1 cellular context compared by ENCODE assay signal in the genomic region with DNA sequence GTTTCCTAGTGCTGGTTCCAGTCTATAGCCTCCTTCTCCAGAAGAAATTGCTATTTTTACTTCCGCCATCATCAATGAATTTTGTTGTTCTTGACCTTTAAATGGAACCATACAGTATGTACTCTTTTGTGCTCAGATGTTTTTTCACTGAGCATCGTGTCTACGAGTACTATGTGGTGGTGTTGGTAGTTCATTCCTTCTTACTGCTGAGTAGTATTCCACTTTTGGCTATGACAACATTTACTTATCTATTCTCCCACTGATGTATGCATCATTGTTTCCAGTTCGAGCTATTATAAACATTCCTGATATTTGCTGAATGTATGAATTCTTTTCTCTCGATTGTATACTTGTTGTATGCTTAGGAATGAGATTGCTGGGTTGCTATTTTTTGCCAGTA.
TF ChIP-seq lines count a peak whose summit lies in the region.

No MANE protein-coding gene starts in this region.

TF ChIP-seq in HepG2, 621 proteins besides CTCF, POLR2A, EP300 and RAD21:
- no peak for TF ChIP-seq RFX3 (CRISPR knock-in tag; IDR thresholded peaks at IDR 0.05)
- TF ChIP-seq BORCS8-MEF2B (CRISPR knock-in tag; IDR thresholded peaks at IDR 0.05) = no peak
- TF ChIP-seq GATA4 (IDR thresholded peaks at IDR 0.05; ENCODE audit: borderline replicate concordance, low read depth) = no peak
- TF ChIP-seq PHF5A (CRISPR knock-in tag; IDR thresholded peaks at IDR 0.05; ENCODE audit: low read depth, unreplicated experiment) = no peak
- TF ChIP-seq FOXO1 (CRISPR knock-in tag; IDR thresholded peaks at IDR 0.05) = no peak
- no peak for TF ChIP-seq TSC22D2 (CRISPR knock-in tag; IDR thresholded peaks at IDR 0.05; ENCODE audit: borderline replicate concordance)
- no peak for TF ChIP-seq KDM5B (CRISPR knock-in tag; IDR thresholded peaks at IDR 0.05; ENCODE audit: borderline replicate concordance)
- 0 out of 2 replicates have a peak, but pooled peaks have one; percentile 2 for TF ChIP-seq MAFF (IDR thresholded peaks at IDR 0.05; ENCODE audit: low read depth, low read length)
TF ChIP-seq in HepG2: peak in this region for 1.
